ENCODE assay signal across 14 cellular contexts in genomic region chr4:41095973-41096372, GRCh38.
DNase-seq lines count a peak whose midpoint lies in the region; ATAC-seq and TF ChIP-seq lines count a peak whose summit lies in the region.
"Had no signal": no experiment of that assay in that cellular context is flagged by ENCODE, and none has a peak within 500 bp of the region (broad histone marks: within the 10 kb centered on the region; RNA-seq: fewer than 3 reads in every experiment).

No MANE protein-coding gene starts in this region.

- no peak overlapping the region for H3K27ac ChIP-seq in Peyer's patch
- H3K27ac ChIP-seq: BLaER1 treated with 17β-estradiol and CSF1 and Interleukin-3, amounts not matched to agents 10 nM and 100 nM; prostate gland had no signal

- TF ChIP-seq CTCF in Peyer's patch (IDR thresholded peaks at IDR 0.05) = no peak

- H3K36me3 ChIP-seq in Peyer's patch = no peaks in the 10 kb centered on the region
- H3K36me3 ChIP-seq: BLaER1 treated with 17β-estradiol and CSF1 and Interleukin-3, amounts not matched to agents 10 nM and 100 nM; prostate gland had no signal

- no peak for TF ChIP-seq POLR2A in Peyer's patch (IDR thresholded peaks at IDR 0.05)

- H3K9me3 ChIP-seq in Peyer's patch = no peaks in the 10 kb centered on the region
- H3K9me3 ChIP-seq: BLaER1 treated with 17β-estradiol and CSF1 and Interleukin-3, amounts not matched to agents 10 nM and 100 nM; prostate gland had no signal

- H3K27me3 ChIP-seq in Peyer's patch = no peaks in the 10 kb centered on the region
- H3K27me3 ChIP-seq: BLaER1 treated with 17β-estradiol and CSF1 and Interleukin-3, amounts not matched to agents 10 nM and 100 nM had no signal

- intact Hi-C loops in head of caudate nucleus (cut with DNase I) = no loop called here

- DNase-seq in ELR (ENCODE audit: low read depth) (peak; percentile 82), astrocyte of the hippocampus (ENCODE audit: low read depth, low spot score) (peak; percentile 57), non-pigmented ciliary epithelial cell (ENCODE audit: low read depth) (peak; percentile 83), Peyer's patch (no peak), HT-29 (ENCODE audit: low spot score) (no peak), head of caudate nucleus (no peak)
- DNase-seq: immature natural killer cell; MV-4-11; stimulated activated CD4-positive, alpha-beta T cell treated with anti-CD3 and anti-CD28 coated beads, Interleukin-2, amount 100 ng/mL, for 24 hours had no signal

- no peak overlapping the region for H3K4me3 ChIP-seq in Peyer's patch
- H3K4me3 ChIP-seq: BLaER1 treated with 17β-estradiol and CSF1 and Interleukin-3, amounts not matched to agents 10 nM and 100 nM; prostate gland had no signal

- ATAC-seq in HG03469 (IDR thresholded peaks at IDR 0.05; ENCODE audit: unreplicated experiment) (peak; percentile 62), HG02973 (IDR thresholded peaks at IDR 0.05; ENCODE audit: unreplicated experiment) (no peak)
- ATAC-seq: stimulated activated memory B cell treated with anti-CD40 and anti-IgM and Interleukin-4, amounts not matched to agents 10 μg/mL and 1 μg/mL and 100 μg/mL, for 72 hours had no signal

- no peaks in the 10 kb centered on the region for H3K4me1 ChIP-seq in Peyer's patch
- H3K4me1 ChIP-seq: BLaER1 treated with 17β-estradiol and CSF1 and Interleukin-3, amounts not matched to agents 10 nM and 100 nM; prostate gland had no signal

Comparison
In these comparisons a context has a peak if more than half of its experiments do, and no peak if none do; other contexts are left out.
1. DNase-seq: peak in ELR (single experiment), astrocyte of the hippocampus (single experiment) and non-pigmented ciliary epithelial cell (single experiment); none in Peyer's patch (0 of 3), HT-29 (single experiment) and head of caudate nucleus (0 of 42).